ENCODE assay signal across 25 cellular contexts in the genomic region with DNA sequence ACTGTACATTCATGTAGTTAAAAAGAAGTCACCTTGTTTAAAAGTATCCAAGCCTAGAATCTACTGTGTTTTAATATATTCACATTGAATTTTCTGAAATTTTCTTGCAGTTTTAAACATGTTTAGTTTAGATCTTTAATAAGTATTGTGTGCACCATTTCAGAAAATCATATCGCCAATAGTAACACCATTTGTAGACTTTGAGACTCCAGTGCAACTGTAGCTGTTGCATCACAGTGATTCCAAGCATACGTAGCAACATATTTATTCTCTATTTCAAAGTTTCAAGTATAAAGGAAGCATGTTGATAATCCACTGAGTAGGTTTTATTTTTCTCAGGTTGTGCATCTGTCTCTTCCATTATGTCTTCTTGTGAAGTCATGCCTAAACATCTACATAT.
"Had no signal": no experiment of that assay in that cellular context is flagged by ENCODE, and none has a peak within 500 bp of the region (broad histone marks: within the 10 kb centered on the region; RNA-seq: fewer than 3 reads in every experiment).

No MANE protein-coding gene starts in this region.

- ATAC-seq: stimulated activated effector memory CD8-positive, alpha-beta T cell treated with anti-CD3 and anti-CD28 coated beads, Interleukin-12 subunit alpha, Interleukin-12 subunit beta, amount 100 ng/mL, for 72 hours; stimulated activated memory B cell treated with anti-CD40 and anti-IgM and Interleukin-4, amounts not matched to agents 10 μg/mL and 1 μg/mL and 100 μg/mL, for 72 hours; stimulated activated naive B cell treated with anti-CD40 and anti-IgM and Interleukin-4, amounts not matched to agents 10 μg/mL and 1 μg/mL and 100 μg/mL, for 72 hours; stimulated activated naive CD8-positive, alpha-beta T cell treated with anti-CD3 and anti-CD28 coated beads, Interleukin-15, amount 100 ng/mL, for 72 hours; stimulated activated naive CD8-positive, alpha-beta T cell treated with anti-CD3 and anti-CD28 coated beads, Interleukin-15, Interleukin-2, amounts not matched to agents 100 U/mL and 50 U/mL, for 24 hours; upper lobe of right lung had no signal

- FAIRE-seq: urothelium cell line had no signal

- H3K4me3 ChIP-seq: stomach, suprapubic skin, testis, thoracic aorta, thyroid gland, tibial artery, tibial nerve, transverse colon, upper lobe of left lung, upper lobe of right lung, uterus, vagina had no signal

- H3K4me1 ChIP-seq: testis, transverse colon, upper lobe of left lung, upper lobe of right lung, uterus had no signal

- H3K27ac ChIP-seq: stomach, suprapubic skin, testis, thoracic aorta, thyroid gland, tibial artery, tibial nerve, transverse colon, upper lobe of left lung, upper lobe of right lung, uterus, vagina had no signal

- H3K9me3 ChIP-seq: suprapubic skin, testis, thoracic aorta, thyroid gland, upper lobe of right lung, uterus, vagina had no signal

- DNase-seq: stimulated activated CD4-positive, alpha-beta T cell treated with anti-CD3 and anti-CD28 coated beads, Interleukin-2, amount 100 ng/mL, for 48 hours; stimulated activated CD4-positive, alpha-beta T cell treated with anti-CD3 and anti-CD28 coated beads, Interleukin-4, amount 100 ng/mL, for 1 hour; stimulated activated CD4-positive, alpha-beta T cell treated with anti-CD3 and anti-CD28 coated beads, Interleukin-4, amount 100 ng/mL, for 24 hours; stimulated activated CD4-positive, alpha-beta T cell treated with anti-CD3 and anti-CD28 coated beads, Interleukin-4, amount 100 ng/mL, for 4 hours; stimulated activated CD8-positive, alpha-beta memory T cell treated with anti-CD3 and anti-CD28 coated beads, Interleukin-4, amount 100 ng/mL, for 48 hours; stimulated activated naive B cell treated with anti-CD40 and anti-IgM and Interleukin-4, amounts not matched to agents 10 μg/mL and 1 μg/mL and 100 μg/mL, for 72 hours; stimulated activated naive CD4-positive, alpha-beta T cell; stimulated activated naive CD4-positive, alpha-beta T cell treated with Interleukin-2 at 50 U/mL for 16 hours; stimulated activated naive CD8-positive, alpha-beta T cell treated with anti-CD3 and anti-CD28 coated beads, Interleukin-15, amount 100 ng/mL, for 72 hours; stimulated activated naive CD8-positive, alpha-beta T cell treated with anti-CD3 and anti-CD28 coated beads, Interleukin-15, Interleukin-2, amounts not matched to agents 100 U/mL and 50 U/mL, for 24 hours; stomach; testis; thyroid gland; tibial artery; transverse colon; upper lobe of left lung; upper lobe of right lung; uterus had no signal

- H3K27me3 ChIP-seq: stomach, suprapubic skin, testis, thyroid gland, tibial artery, tibial nerve, transverse colon, upper lobe of left lung, upper lobe of right lung, uterus, vagina had no signal

- H3K36me3 ChIP-seq: stomach, suprapubic skin, thoracic aorta, thyroid gland, tibial artery, transverse colon, upper lobe of left lung, upper lobe of right lung, uterus, vagina had no signal
